In genomic region chr19:15859187-15859586, GRCh38 we compare ENCODE assay signal across 1 cellular context.
TF ChIP-seq lines count a peak whose summit lies in the region.

No MANE protein-coding gene starts in this region.

TF ChIP-seq in K562, 482 proteins besides CTCF, POLR2A, EP300 and RAD21 (continued from another document):
- TF ChIP-seq, protein P1, sequence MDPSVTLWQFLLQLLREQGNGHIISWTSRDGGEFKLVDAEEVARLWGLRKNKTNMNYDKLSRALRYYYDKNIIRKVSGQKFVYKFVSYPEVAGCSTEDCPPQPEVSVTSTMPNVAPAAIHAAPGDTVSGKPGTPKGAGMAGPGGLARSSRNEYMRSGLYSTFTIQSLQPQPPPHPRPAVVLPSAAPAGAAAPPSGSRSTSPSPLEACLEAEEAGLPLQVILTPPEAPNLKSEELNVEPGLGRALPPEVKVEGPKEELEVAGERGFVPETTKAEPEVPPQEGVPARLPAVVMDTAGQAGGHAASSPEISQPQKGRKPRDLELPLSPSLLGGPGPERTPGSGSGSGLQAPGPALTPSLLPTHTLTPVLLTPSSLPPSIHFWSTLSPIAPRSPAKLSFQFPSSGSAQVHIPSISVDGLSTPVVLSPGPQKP (CRISPR knock-in tag; IDR thresholded peaks at IDR 0.05) = no peak
- TF ChIP-seq ZNF609 (CRISPR knock-in tag; IDR thresholded peaks at IDR 0.05; ENCODE audit: borderline replicate concordance) = no peak
- TF ChIP-seq ZBTB1 (CRISPR knock-in tag; IDR thresholded peaks at IDR 0.05; ENCODE audit: borderline replicate concordance, low read depth) = no peak
- TF ChIP-seq, protein P2, sequence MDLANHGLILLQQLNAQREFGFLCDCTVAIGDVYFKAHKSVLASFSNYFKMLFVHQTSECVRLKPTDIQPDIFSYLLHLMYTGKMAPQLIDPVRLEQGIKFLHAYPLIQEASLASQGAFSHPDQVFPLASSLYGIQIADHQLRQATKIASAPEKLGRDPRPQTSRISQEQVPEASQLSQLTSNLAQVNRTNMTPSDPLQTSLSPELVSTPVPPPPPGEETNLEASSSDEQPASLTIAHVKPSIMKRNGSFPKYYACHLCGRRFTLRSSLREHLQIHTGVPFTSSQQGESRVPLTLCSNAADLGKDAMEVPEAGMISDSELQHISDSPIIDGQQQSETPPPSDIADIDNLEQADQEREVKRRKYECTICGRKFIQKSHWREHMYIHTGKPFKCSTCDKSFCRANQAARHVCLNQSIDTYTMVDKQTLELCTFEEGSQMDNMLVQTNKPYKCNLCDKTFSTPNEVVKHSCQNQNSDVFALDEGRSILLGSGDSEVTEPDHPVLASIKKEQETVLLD (IDR thresholded peaks at IDR 0.05) = no peak
- no peak for TF ChIP-seq NELFE (IDR thresholded peaks at IDR 0.05; ENCODE audit: insufficient read depth, insufficient read length)
- no peak for TF ChIP-seq ZNF79 (CRISPR knock-in tag; IDR thresholded peaks at IDR 0.05; ENCODE audit: low read depth)
- TF ChIP-seq, protein P3, sequence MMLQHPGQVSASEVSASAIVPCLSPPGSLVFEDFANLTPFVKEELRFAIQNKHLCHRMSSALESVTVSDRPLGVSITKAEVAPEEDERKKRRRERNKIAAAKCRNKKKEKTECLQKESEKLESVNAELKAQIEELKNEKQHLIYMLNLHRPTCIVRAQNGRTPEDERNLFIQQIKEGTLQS (IDR thresholded peaks at IDR 0.05) = peak; percentile 10; the same call in 1 of the 2 replicates
- TF ChIP-seq, protein P3 (CRISPR knock-in tag; conservative IDR thresholded peaks at IDR 0.05) = no peak
- no peak for TF ChIP-seq TRIM28 (IDR thresholded peaks at IDR 0.05)
- no peak for TF ChIP-seq ZNF75A (CRISPR knock-in tag; IDR thresholded peaks at IDR 0.05)
- no peak for TF ChIP-seq GTF2A2 (tag; IDR thresholded peaks at IDR 0.05)
- no peak for TF ChIP-seq ZNF561 (CRISPR knock-in tag; conservative IDR thresholded peaks at IDR 0.05)
- TF ChIP-seq, protein P4, sequence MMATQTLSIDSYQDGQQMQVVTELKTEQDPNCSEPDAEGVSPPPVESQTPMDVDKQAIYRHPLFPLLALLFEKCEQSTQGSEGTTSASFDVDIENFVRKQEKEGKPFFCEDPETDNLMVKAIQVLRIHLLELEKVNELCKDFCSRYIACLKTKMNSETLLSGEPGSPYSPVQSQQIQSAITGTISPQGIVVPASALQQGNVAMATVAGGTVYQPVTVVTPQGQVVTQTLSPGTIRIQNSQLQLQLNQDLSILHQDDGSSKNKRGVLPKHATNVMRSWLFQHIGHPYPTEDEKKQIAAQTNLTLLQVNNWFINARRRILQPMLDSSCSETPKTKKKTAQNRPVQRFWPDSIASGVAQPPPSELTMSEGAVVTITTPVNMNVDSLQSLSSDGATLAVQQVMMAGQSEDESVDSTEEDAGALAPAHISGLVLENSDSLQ (IDR thresholded peaks at IDR 0.05) = peak; percentile 40; the same call in 1 of the 2 replicates
- no peak for TF ChIP-seq ZNF408 (CRISPR knock-in tag; IDR thresholded peaks at IDR 0.05; ENCODE audit: low read depth)
- TF ChIP-seq HDAC8 (tag; IDR thresholded peaks at IDR 0.05) = no peak
- TF ChIP-seq CTCFL (IDR thresholded peaks at IDR 0.05; ENCODE audit: borderline replicate concordance, insufficient read depth, low read depth, low read length, poor library complexity, severe bottlenecking) = no peak
- peak; percentile 34; the same call in 1 of the 2 replicates for TF ChIP-seq CEBPG (CRISPR knock-in tag; IDR thresholded peaks at IDR 0.05)
- peak in 1 of 2 experiments; percentile 58; a peak in 1 of 4 replicates for TF ChIP-seq CEBPG (tag; conservative IDR thresholded peaks at IDR 0.05 in 1 of 2, IDR thresholded peaks at IDR 0.05 in 1 of 2)
- TF ChIP-seq NUFIP1 (IDR thresholded peaks at IDR 0.05; ENCODE audit: partially characterized antibody) = no peak
- TF ChIP-seq BRF1 (IDR thresholded peaks at IDR 0.05; ENCODE audit: borderline replicate concordance, extremely low read depth, insufficient read length) = no peak
